9 cellular contexts compared by ENCODE assay signal in the genomic region with DNA sequence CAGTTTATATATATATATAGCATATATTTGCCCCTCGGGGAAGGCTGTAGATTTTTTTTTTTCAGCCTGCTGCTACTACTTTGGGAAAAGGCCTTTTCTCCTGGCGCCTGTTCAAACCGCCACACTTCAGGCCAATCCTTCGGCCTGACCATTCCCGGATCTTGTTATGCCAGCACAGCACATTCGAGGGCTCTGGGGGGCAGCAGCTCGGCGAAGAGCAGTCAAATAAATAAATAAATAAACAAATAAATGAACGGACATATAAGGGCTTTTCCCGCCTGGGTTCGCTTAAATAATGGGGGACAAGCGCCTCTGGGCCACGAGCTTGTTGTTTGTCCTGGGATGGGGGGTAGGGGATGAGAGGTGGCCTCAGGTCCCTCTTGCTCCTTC. TPM values are rescaled to one million over a fixed set of nuclear protein-coding genes. Genes with fewer than 3 reads are reported as not detected.
DNase-seq lines count a peak whose midpoint lies in the region; ATAC-seq lines count a peak whose summit lies in the region.
"Had no signal": no experiment of that assay in that cellular context is flagged by ENCODE, and none has a peak within 500 bp of the region (broad histone marks: within the 10 kb centered on the region; RNA-seq: fewer than 3 reads in every experiment).

No MANE protein-coding gene starts in this region.

- H3K27me3 Mint-ChIP-seq in CD8-positive, alpha-beta memory T cell: peaks cover 87 to 91% of the 10 kb centered on the region in 2 donors

- H3K27ac ChIP-seq in SJCRH30 (peak overlapping the region; percentile 52), iPS-18a (ENCODE audit: low read length) (no peak overlapping the region), subcutaneous abdominal adipose tissue (ENCODE audit: low read depth, low read length) (peak overlapping the region; percentile 72)
- H3K27ac ChIP-seq in CD8-positive, alpha-beta memory T cell (ENCODE audit: low read depth, low read length): no peak overlapping the region
- H3K27ac ChIP-seq: upper lobe of left lung had no signal

- H3K4me1 ChIP-seq in SJCRH30 (no peaks in the 10 kb centered on the region), iPS-18a (ENCODE audit: control insufficient read depth, low read depth, low read length) (no peaks in the 10 kb centered on the region), subcutaneous abdominal adipose tissue (ENCODE audit: control insufficient read depth in 5 of 5, insufficient read depth in 5 of 5, low read length in 5 of 5) (peaks cover 5 to 62% (median 58%) of the 10 kb centered on the region in 5 donors)
- peaks cover 29% of the 10 kb centered on the region for H3K4me1 ChIP-seq in CD8-positive, alpha-beta memory T cell (ENCODE audit: insufficient read depth, low read length)

- H3K4me1 Mint-ChIP-seq in CD8-positive, alpha-beta memory T cell: peaks cover 19 to 38% (median 38%) of the 10 kb centered on the region in 3 donors

- peak overlapping the region; percentile 61 for H3K4me3 ChIP-seq in SJCRH30
- peak overlapping the region; percentile 56 for H3K4me3 ChIP-seq in iPS-18a (ENCODE audit: low read length)
- H3K4me3 ChIP-seq in subcutaneous abdominal adipose tissue (ENCODE audit: low read depth in 1 of 5, low read length in 5 of 5): peak overlapping the region; percentile 60 to 77 (median 69)
- no peak overlapping the region for H3K4me3 ChIP-seq in CD8-positive, alpha-beta memory T cell (ENCODE audit: low read length)

- H3K36me3 Mint-ChIP-seq in CD8-positive, alpha-beta memory T cell: peaks cover 0 to 2% (median 0%) of the 10 kb centered on the region in 3 donors

- no peaks in the 10 kb centered on the region for H3K27me3 ChIP-seq in SJCRH30
- peaks cover 100% of the 10 kb centered on the region for H3K27me3 ChIP-seq in iPS-18a (ENCODE audit: control insufficient read depth, insufficient read depth, low read length)
- H3K27me3 ChIP-seq in subcutaneous abdominal adipose tissue (ENCODE audit: control insufficient read depth in 5 of 5, insufficient read depth in 4 of 5, low read length in 5 of 5): peaks cover 0 to 49% (median 5%) of the 10 kb centered on the region in 5 donors
- peaks cover 85% of the 10 kb centered on the region for H3K27me3 ChIP-seq in CD8-positive, alpha-beta memory T cell (ENCODE audit: insufficient read depth, low read length, poor library complexity, severe bottlenecking)

- ATAC-seq in activated CD4-positive, CD25-positive, alpha-beta regulatory T cell treated with anti-CD3 and anti-CD28 coated beads, Interleukin-2, amount 50 U/mL, for 24 hours: no peak
- no peak for ATAC-seq in GM18909 (IDR thresholded peaks at IDR 0.05; ENCODE audit: poor library complexity, unreplicated experiment)

- H3K9ac ChIP-seq in iPS-18a (ENCODE audit: low read length) (no peak overlapping the region), subcutaneous abdominal adipose tissue (ENCODE audit: low read length in 5 of 5) (peak overlapping the region in 4 of 5 donors; percentile 16 to 75 (median 64))

- peak; percentile 40 for DNase-seq in NCI-H146 (lab: John Stamatoyannopoulos, UW)
- DNase-seq in NCI-H146 treated with DMSO at 0.1 percent for 48 hours (lab: John Stamatoyannopoulos, UW; ENCODE audit: unreplicated experiment): no peak
- no peak for DNase-seq in SJCRH30
- no peak for DNase-seq in CD8-positive, alpha-beta memory T cell

- H3K36me3 ChIP-seq in SJCRH30: no peaks in the 10 kb centered on the region
- no peaks in the 10 kb centered on the region for H3K36me3 ChIP-seq in iPS-18a (ENCODE audit: control insufficient read depth, low read depth, low read length)
- H3K36me3 ChIP-seq in subcutaneous abdominal adipose tissue (ENCODE audit: control insufficient read depth in 5 of 5, insufficient read depth in 5 of 5, low read length in 5 of 5): no peaks in the 10 kb centered on the region
- no peaks in the 10 kb centered on the region for H3K36me3 ChIP-seq in CD8-positive, alpha-beta memory T cell (ENCODE audit: insufficient read depth, low read length)
- H3K36me3 ChIP-seq: upper lobe of left lung had no signal

- H3K27ac Mint-ChIP-seq in CD8-positive, alpha-beta memory T cell: no peak overlapping the region

- peak overlapping the region in 1 of 7 donors; percentile 65 for H3K4me3 Mint-ChIP-seq in CD8-positive, alpha-beta memory T cell

- CTCF ChIA-PET in CD8-positive, alpha-beta memory T cell (lab: Charles Lee): interaction anchor here (1.0 to 3.6 kb wide), 7 partner anchors 11 to 414 kb away, joined by 3 to 19 read pairs (median 4); partner anchors contain the start of gene HOXD4

- POLR2A ChIA-PET in CD8-positive, alpha-beta memory T cell (lab: Charles Lee): interaction anchor here (0.6 kb wide), 1 partner anchor 11 kb away, joined by 4 read pairs; the partner anchor contains the start of gene HOXD4

- H3K9me3 Mint-ChIP-seq in CD8-positive, alpha-beta memory T cell: peaks cover 12 to 28% (median 19%) of the 10 kb centered on the region in 5 donors

- H3K9me3 ChIP-seq in SJCRH30 (replicated peaks): no peaks in the 10 kb centered on the region
- H3K9me3 ChIP-seq in iPS-18a (ENCODE audit: control insufficient read depth, low read depth, low read length): no peaks in the 10 kb centered on the region
- no peaks in the 10 kb centered on the region for H3K9me3 ChIP-seq in subcutaneous abdominal adipose tissue (ENCODE audit: control insufficient read depth in 5 of 5, low read length in 5 of 5)
- H3K9me3 ChIP-seq in CD8-positive, alpha-beta memory T cell (ENCODE audit: low read length): peaks cover 4% of the 10 kb centered on the region
- H3K9me3 ChIP-seq: upper lobe of left lung had no signal

RNA-seq across cellular contexts. Expression of gene HOXD8, which starts 10.6 kb away (rescaled TPM):
- 8.6 and 9.9 TPM in 2 replicates for total RNA-seq in SJCRH30 (2014; rRNA removed; shearing (Covaris generic))
- not detected for total RNA-seq in CD8-positive, alpha-beta memory T cell
- not detected for polyA plus RNA-seq in CD8-positive, alpha-beta memory T cell

RNA-seq across cellular contexts. Expression of gene HOXD4, which starts 11.2 kb away (rescaled TPM):
- total RNA-seq in SJCRH30 (2014; rRNA removed; shearing (Covaris generic)): not detected in 2 replicates
- total RNA-seq in CD8-positive, alpha-beta memory T cell: not detected
- not detected for polyA plus RNA-seq in CD8-positive, alpha-beta memory T cell

RNA-seq across cellular contexts. Expression of gene HOXD3, which starts 17.0 kb away (rescaled TPM):
- not detected in 2 replicates for total RNA-seq in SJCRH30 (2014; rRNA removed; shearing (Covaris generic))
- not detected for total RNA-seq in CD8-positive, alpha-beta memory T cell
- polyA plus RNA-seq in CD8-positive, alpha-beta memory T cell: not detected

RNA-seq across cellular contexts. Expression of gene HOXD9, which starts 17.6 kb away (rescaled TPM):
- total RNA-seq in SJCRH30 (2014; rRNA removed; shearing (Covaris generic)): 3.9 and 4.4 TPM in 2 replicates
- not detected for total RNA-seq in CD8-positive, alpha-beta memory T cell
- polyA plus RNA-seq in CD8-positive, alpha-beta memory T cell: not detected

RNA-seq across cellular contexts. Expression of gene HOXD10, which starts 23.5 kb away (rescaled TPM):
- total RNA-seq in SJCRH30 (2014; rRNA removed; shearing (Covaris generic)): 1.3 and 2.2 TPM in 2 replicates
- not detected for total RNA-seq in CD8-positive, alpha-beta memory T cell
- not detected for polyA plus RNA-seq in CD8-positive, alpha-beta memory T cell

Comparison
In these comparisons a context has a peak if more than half of its experiments do, and no peak if none do; other contexts are left out.
1. H3K27ac ChIP-seq: peak in SJCRH30 (single experiment) and subcutaneous abdominal adipose tissue (single experiment); none in iPS-18a (single experiment) and CD8-positive, alpha-beta memory T cell (single experiment).